In the genomic region with DNA sequence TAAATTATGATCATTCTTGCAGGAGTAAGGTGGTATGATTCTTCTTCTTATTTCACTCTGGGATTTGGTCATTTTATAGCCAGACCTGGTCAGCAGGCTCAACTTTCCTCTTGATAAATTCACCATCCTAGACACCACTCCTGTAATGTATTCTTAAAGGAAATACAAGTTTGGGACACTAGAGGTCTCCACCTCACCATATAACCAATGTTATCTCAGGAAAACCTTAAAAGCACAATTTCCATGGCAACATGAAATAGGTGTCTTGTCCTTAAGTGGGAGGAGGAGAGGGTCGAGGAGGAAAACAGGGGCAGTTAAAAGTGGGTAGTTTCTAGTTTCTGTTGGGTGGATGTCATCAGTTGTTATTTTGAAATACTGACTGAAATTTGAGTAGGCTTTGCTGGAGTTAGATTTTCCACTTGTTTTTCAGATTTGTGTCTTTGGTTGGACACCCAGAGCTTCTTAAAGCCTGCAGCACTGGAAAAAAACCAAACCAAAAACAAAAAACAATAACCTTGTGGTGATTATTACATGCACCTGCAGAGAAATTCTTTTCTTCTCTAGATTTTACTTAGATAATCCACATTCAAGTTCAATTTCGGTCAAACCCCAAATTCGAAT, we compare ENCODE assay signal across 9 cellular contexts.
DNase-seq lines count a peak whose midpoint lies in the region; ATAC-seq, FAIRE-seq and TF ChIP-seq lines count a peak whose summit lies in the region.
"Had no signal": no experiment of that assay in that cellular context is flagged by ENCODE, and none has a peak within 500 bp of the region (broad histone marks: within the 10 kb centered on the region; RNA-seq: fewer than 3 reads in every experiment).

No MANE protein-coding gene starts in this region.

- CTCF ChIA-PET in K562 (lab: Yijun Ruan, JAX; ENCODE audit: low intra/inter-chr PET ratio): interaction anchor here (0.7 to 2.9 kb wide), 4 partner anchors 28 to 262 kb away, joined by 4 to 29 read pairs (median 7); no protein-coding TSS in a partner anchor

- TF ChIP-seq CTCF in K562 (IDR thresholded peaks at IDR 0.05 in 2 of 3, conservative IDR thresholded peaks at IDR 0.05 in 1 of 3; ENCODE audit: insufficient read depth in 2 of 3, low read depth in 1 of 3, low read length in 3 of 3): peak; percentile 54 to 91 (median 67); a peak in 5 of 6 replicates

- H3K4me3 ChIP-seq in K562: no peak overlapping the region
- H3K4me3 ChIP-seq in iPS DF 6.9 (ENCODE audit: low read length): no peak overlapping the region

- H3K27me3 Mint-ChIP-seq in stimulated activated naive B cell treated with anti-CD40 and anti-IgM and Interleukin-4, amounts not matched to agents 10 μg/mL and 1 μg/mL and 100 μg/mL, for 72 hours: no peaks in the 10 kb centered on the region
- H3K27me3 Mint-ChIP-seq: stimulated activated naive CD8-positive, alpha-beta T cell treated with anti-CD3 and anti-CD28 coated beads, Interleukin-15, Interleukin-2, amounts not matched to agents 100 ng/mL and 50 ng/mL, for 24 hours had no signal

- no peak for TF ChIP-seq POLR2A in K562 (conservative IDR thresholded peaks at IDR 0.05)

- no peak overlapping the region for H3K4me3 Mint-ChIP-seq in stimulated activated naive B cell treated with anti-CD40 and anti-IgM and Interleukin-4, amounts not matched to agents 10 μg/mL and 1 μg/mL and 100 μg/mL, for 72 hours
- H3K4me3 Mint-ChIP-seq: stimulated activated naive CD8-positive, alpha-beta T cell treated with anti-CD3 and anti-CD28 coated beads, Interleukin-15, Interleukin-2, amounts not matched to agents 100 ng/mL and 50 ng/mL, for 24 hours had no signal

- no peaks in the 10 kb centered on the region; the same call in 1 of the 2 replicates for H3K9me3 ChIP-seq in K562 (replicated peaks; ENCODE audit: control insufficient read depth, insufficient read depth, low read depth, low read length)
- H3K9me3 ChIP-seq in iPS DF 6.9 (ENCODE audit: control insufficient read depth, insufficient read depth, low read length): no peaks in the 10 kb centered on the region

- peak; percentile 96 for FAIRE-seq in K562 (lab: Jason Lieb, UNC)

- no peaks in the 10 kb centered on the region for H3K36me3 Mint-ChIP-seq in stimulated activated naive B cell treated with anti-CD40 and anti-IgM and Interleukin-4, amounts not matched to agents 10 μg/mL and 1 μg/mL and 100 μg/mL, for 72 hours

- ATAC-seq in K562: peak; percentile 88
- ATAC-seq in stimulated activated naive B cell treated with anti-CD40 and anti-IgM and Interleukin-4, amounts not matched to agents 10 μg/mL and 1 μg/mL and 100 μg/mL, for 72 hours (replicated peaks): peak; percentile 55 to 74

- no peak overlapping the region for H3K27ac ChIP-seq in K562 (ENCODE audit: extremely low read depth, low read depth, low read length)
- H3K27ac ChIP-seq in iPS DF 6.9 (ENCODE audit: low read length): no peak overlapping the region

- H3K9me1 ChIP-seq in K562 (ENCODE audit: control insufficient read depth, insufficient read depth, low read length): no peaks in the 10 kb centered on the region

- H3K4me2 ChIP-seq in K562 (ENCODE audit: insufficient read depth, low read length): no peak overlapping the region

- H2AFZ ChIP-seq in K562 (ENCODE audit: low read depth, low read length): no peak overlapping the region

- WGBS in K562 (ENCODE audit: insufficient coverage, low coverage, missing lambda C conversion rate): 26% methylated on average over 3 of the region's 3 CpGs
- WGBS in iPS DF 6.9 (ENCODE audit: insufficient coverage, insufficient read length): no CpG with 5 or more reads among the region's 3 CpGs

- no peaks in the 10 kb centered on the region for H3K4me1 Mint-ChIP-seq in stimulated activated naive B cell treated with anti-CD40 and anti-IgM and Interleukin-4, amounts not matched to agents 10 μg/mL and 1 μg/mL and 100 μg/mL, for 72 hours

- in situ Hi-C loops in K562 (cut with MboI): no loop called here

- H3K79me2 ChIP-seq in K562 (ENCODE audit: control insufficient read depth, insufficient read depth, low read length): no peaks in the 10 kb centered on the region

- H3K27ac Mint-ChIP-seq in stimulated activated naive B cell treated with anti-CD40 and anti-IgM and Interleukin-4, amounts not matched to agents 10 μg/mL and 1 μg/mL and 100 μg/mL, for 72 hours: no peak overlapping the region
- H3K27ac Mint-ChIP-seq: stimulated activated naive CD8-positive, alpha-beta T cell treated with anti-CD3 and anti-CD28 coated beads, Interleukin-15, Interleukin-2, amounts not matched to agents 100 ng/mL and 50 ng/mL, for 24 hours had no signal

- peaks cover 2 to 13% of the 10 kb centered on the region in 2 experiments; a peak in 1 of 5 replicates for H3K27me3 ChIP-seq in K562 (ENCODE audit: control insufficient read depth in 2 of 2, insufficient read depth in 2 of 2, low read length in 2 of 2)
- no peaks in the 10 kb centered on the region for H3K27me3 ChIP-seq in iPS DF 6.9 (ENCODE audit: control insufficient read depth, insufficient read depth, low read length)

- H3K36me3 ChIP-seq in K562 (ENCODE audit: control insufficient read depth, insufficient read depth, low read length) (no peaks in the 10 kb centered on the region), iPS DF 6.9 (ENCODE audit: control insufficient read depth, insufficient read depth, low read length) (no peaks in the 10 kb centered on the region)

- no peak for TF ChIP-seq EP300 in K562 (IDR thresholded peaks at IDR 0.05; ENCODE audit: low read length)

- peaks cover 5% of the 10 kb centered on the region; the same call in 1 of the 2 replicates for H4K20me1 ChIP-seq in K562 (replicated peaks; ENCODE audit: control insufficient read depth, insufficient read depth, low read length)

- POLR2A ChIA-PET in K562 (lab: Yijun Ruan, JAX): no interaction called here

- DNase-seq in 8988T (peak; percentile 21), GM03348 (ENCODE audit: low spot score) (peak; percentile 70), NCI-H146 (lab: John Stamatoyannopoulos, UW) (peak; percentile 36), K562 (ENCODE audit: extremely low read depth in 1 of 4, low spot score in 3 of 4) (peak; percentile 44 to 69 (median 52)), iPS DF 6.9 (ENCODE audit: low read depth, low spot score) (peak; percentile 31)
- DNase-seq in stimulated activated naive B cell treated with anti-CD40 and anti-IgM and Interleukin-4, amounts not matched to agents 10 μg/mL and 1 μg/mL and 100 μg/mL, for 72 hours: no peak
- no peak for DNase-seq in stimulated activated naive CD4-positive, alpha-beta T cell treated with Interleukin-2 at 50 U/mL for 16 hours (lab: John Stamatoyannopoulos, UW)
- no peak for DNase-seq in activated CD4-positive, alpha-beta T cell treated with anti-CD3 and anti-CD28 coated beads, Interleukin-2, amount 50 U/mL, for 4 hours

- BruUV-seq in K562 (replicated peaks; lab: Mats Ljungman, UMichigan): no TSS peak

- no peak overlapping the region for H3K9ac ChIP-seq in K562 (ENCODE audit: insufficient read depth in 1 of 2, low read depth in 2 of 2, low read length in 2 of 2)

- peak; percentile 94 to 98 for TF ChIP-seq RAD21 in K562 (CRISPR knock-in tag; conservative IDR thresholded peaks at IDR 0.05 in 1 of 2, IDR thresholded peaks at IDR 0.05 in 1 of 2)

- intact Hi-C loops in K562 (cut with micrococcal nuclease): loop anchor here (1.0 to 5.0 kb wide), 2 partner anchors 230 to 250 kb away; no protein-coding TSS in a partner anchor

- no peaks in the 10 kb centered on the region for H3K9me3 Mint-ChIP-seq in stimulated activated naive B cell treated with anti-CD40 and anti-IgM and Interleukin-4, amounts not matched to agents 10 μg/mL and 1 μg/mL and 100 μg/mL, for 72 hours

- H3K4me1 ChIP-seq in K562 (replicated peaks in 1 of 2; ENCODE audit: control insufficient read depth in 2 of 2, insufficient read depth in 2 of 2, low read length in 2 of 2) (no peaks in the 10 kb centered on the region), iPS DF 6.9 (ENCODE audit: control insufficient read depth, insufficient read depth, low read length) (no peaks in the 10 kb centered on the region)

TF ChIP-seq in K562, 482 proteins besides CTCF, POLR2A, EP300 and RAD21 (continues in another document):
- TF ChIP-seq NCOA2 (IDR thresholded peaks at IDR 0.05; ENCODE audit: partially characterized antibody in 2 of 2): no peak
- TF ChIP-seq RFX1 (IDR thresholded peaks at IDR 0.05): peak; percentile 88
- TF ChIP-seq KLF16 (IDR thresholded peaks at IDR 0.05): 0 out of 2 replicates have a peak, but pooled peaks have one; percentile 13
- TF ChIP-seq, protein P1, sequence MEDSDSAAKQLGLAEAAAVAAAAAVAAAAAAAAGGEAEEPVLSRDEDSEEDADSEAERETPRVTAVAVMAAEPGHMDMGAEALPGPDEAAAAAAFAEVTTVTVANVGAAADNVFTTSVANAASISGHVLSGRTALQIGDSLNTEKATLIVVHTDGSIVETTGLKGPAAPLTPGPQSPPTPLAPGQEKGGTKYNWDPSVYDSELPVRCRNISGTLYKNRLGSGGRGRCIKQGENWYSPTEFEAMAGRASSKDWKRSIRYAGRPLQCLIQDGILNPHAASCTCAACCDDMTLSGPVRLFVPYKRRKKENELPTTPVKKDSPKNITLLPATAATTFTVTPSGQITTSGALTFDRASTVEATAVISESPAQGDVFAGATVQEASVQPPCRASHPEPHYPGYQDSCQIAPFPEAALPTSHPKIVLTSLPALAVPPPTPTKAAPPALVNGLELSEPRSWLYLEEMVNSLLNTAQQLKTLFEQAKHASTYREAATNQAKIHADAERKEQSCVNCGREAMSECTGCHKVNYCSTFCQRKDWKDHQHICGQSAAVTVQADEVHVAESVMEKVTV (CRISPR knock-in tag; IDR thresholded peaks at IDR 0.05): peak; percentile 91
- TF ChIP-seq SPI1 (IDR thresholded peaks at IDR 0.05; ENCODE audit: borderline replicate concordance, low read depth, low read length): no peak
- no peak for TF ChIP-seq ZNF785 (CRISPR knock-in tag; IDR thresholded peaks at IDR 0.05)
- TF ChIP-seq E4F1 (CRISPR knock-in tag; IDR thresholded peaks at IDR 0.05; ENCODE audit: borderline replicate concordance): no peak
- no peak for TF ChIP-seq SETDB1 (IDR thresholded peaks at IDR 0.05; ENCODE audit: low read length)

Comparison
In these comparisons a context has a peak if more than half of its experiments do, and no peak if none do; other contexts are left out.
1. DNase-seq: peak in 8988T (single experiment), GM03348 (single experiment), NCI-H146 (single experiment), K562 (4 of 4) and iPS DF 6.9 (single experiment); none in stimulated activated naive B cell treated with anti-CD40 and anti-IgM and Interleukin-4, amounts not matched to agents 10 μg/mL and 1 μg/mL and 100 μg/mL, for 72 hours (single experiment), stimulated activated naive CD4-positive, alpha-beta T cell treated with Interleukin-2 at 50 U/mL for 16 hours (single experiment) and activated CD4-positive, alpha-beta T cell treated with anti-CD3 and anti-CD28 coated beads, Interleukin-2, amount 50 U/mL, for 4 hours (0 of 2).